ENCODE assay signal across 1 cellular context in the genomic region with DNA sequence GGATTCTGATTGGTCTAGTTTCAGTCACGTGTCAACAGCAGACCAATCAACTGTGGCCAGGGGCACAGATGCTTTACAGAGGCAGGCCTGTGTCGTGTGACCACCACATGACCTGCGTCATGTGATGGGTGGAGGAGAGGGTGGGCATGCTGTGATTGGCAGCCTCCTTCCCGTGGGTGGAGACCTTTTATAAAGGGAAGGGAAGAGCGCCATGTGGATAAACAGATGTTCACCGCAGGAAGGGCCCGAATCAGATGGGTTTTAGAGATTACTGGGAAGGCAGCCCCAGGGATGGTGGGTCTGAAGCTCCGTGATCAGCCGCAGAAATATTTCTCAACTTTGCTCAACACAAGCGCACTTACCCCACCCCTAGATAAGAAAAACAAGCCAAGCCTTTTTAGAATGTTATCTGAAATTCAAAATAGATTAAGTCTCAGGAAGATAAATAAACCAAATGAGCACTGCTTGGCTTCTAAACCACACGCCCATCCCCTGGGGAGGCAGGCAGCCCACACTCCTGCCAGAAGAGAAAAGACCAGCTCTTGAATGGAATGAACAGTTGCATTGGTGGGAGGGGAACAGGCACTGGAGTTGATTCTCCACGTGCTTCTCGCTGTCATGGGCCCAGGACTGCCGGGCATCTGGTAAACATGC.
TF ChIP-seq lines count a peak whose summit lies in the region.

No MANE protein-coding gene starts in this region.

TF ChIP-seq in K562, 482 proteins besides CTCF, POLR2A, EP300 and RAD21 (continued from another document and continues in another):
- TF ChIP-seq, protein P1, sequence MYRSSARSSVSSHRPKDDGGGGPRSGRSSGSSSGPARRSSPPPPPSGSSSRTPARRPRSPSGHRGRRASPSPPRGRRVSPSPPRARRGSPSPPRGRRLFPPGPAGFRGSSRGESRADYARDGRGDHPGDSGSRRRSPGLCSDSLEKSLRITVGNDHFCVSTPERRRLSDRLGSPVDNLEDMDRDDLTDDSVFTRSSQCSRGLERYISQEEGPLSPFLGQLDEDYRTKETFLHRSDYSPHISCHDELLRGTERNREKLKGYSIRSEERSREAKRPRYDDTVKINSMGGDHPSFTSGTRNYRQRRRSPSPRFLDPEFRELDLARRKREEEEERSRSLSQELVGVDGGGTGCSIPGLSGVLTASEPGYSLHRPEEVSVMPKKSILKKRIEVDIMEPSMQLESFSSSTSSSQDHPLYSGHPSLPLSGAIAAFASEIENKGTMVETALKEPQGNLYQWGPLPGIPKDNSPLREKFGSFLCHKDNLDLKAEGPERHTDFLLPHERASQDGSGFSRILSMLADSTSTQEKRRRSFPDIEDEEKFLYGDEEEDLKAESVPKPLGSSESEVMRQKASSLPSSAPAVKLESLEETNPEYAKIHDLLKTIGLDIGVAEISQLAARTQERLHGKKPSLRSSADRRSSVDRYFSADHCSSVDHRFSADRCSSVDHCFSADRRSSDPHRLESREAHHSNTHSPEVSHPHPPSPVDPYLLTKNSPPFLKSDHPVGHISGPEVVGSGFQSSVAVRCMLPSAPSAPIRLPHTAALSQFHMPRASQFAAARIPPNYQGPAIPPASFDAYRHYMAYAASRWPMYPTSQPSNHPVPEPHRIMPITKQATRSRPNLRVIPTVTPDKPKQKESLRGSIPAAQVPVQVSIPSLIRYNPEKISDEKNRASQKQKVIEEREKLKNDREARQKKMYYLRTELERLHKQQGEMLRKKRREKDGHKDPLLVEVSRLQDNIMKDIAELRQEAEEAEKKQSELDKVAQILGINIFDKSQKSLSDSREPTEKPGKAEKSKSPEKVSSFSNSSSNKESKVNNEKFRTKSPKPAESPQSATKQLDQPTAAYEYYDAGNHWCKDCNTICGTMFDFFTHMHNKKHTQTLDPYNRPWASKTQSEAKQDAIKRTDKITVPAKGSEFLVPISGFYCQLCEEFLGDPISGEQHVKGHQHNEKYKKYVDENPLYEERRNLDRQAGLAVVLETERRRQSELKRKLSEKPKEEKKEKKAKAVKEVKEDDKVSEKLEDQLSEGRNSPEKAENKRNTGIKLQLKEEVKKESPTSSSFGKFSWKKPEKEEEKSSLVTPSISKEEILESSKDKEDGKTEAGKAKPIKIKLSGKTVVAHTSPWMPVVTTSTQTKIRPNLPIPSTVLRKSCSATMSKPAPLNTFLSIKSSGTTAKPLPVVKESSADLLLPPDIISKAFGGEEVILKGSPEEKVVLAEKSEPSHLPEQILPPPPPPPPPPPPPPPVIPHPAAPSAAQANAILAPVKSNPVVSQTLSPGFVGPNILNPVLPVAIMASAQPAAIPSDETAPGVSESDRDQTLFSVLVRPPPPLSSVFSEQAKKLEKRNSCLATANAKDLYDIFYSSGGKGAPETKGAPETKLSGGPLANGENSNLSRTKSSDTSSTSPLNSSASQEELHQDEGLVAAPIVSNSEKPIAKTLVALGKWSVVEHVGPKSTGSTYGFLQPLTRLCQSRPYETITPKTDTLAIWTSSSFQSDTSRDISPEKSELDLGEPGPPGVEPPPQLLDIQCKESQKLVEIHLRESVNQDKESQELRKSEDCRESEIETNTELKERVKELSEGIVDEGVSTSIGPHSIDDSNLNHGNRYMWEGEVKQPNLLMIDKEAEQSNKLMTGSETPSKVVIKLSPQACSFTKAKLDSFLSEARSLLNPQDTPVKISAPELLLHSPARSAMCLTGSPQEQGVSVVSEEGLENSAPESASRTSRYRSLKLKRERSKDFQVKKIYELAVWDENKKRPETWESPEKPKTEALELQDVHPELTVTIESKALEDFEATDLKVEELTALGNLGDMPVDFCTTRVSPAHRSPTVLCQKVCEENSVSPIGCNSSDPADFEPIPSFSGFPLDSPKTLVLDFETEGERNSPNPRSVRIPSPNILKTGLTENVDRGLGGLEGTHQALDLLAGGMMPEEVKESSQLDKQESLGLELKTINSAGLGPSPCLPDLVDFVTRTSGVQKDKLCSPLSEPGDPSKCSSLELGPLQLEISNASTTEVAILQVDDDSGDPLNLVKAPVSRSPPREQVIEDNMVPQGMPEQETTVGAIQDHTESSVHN (IDR thresholded peaks at IDR 0.05; ENCODE audit: borderline replicate concordance in 1 of 2, low read depth in 1 of 2) = peak in 1 of 2 experiments; percentile 80; a peak in 2 of 4 replicates
- peak; percentile 75 for TF ChIP-seq ATF7 (IDR thresholded peaks at IDR 0.05)
- no peak for TF ChIP-seq ZC3H11A (IDR thresholded peaks at IDR 0.05; ENCODE audit: low read depth, low read length)
- TF ChIP-seq NRF1 (conservative IDR thresholded peaks at IDR 0.05 in 1 of 2, IDR thresholded peaks at IDR 0.05 in 1 of 2) = peak; percentile 45 to 51; a peak in 2 of 4 replicates
- TF ChIP-seq FIP1L1 (IDR thresholded peaks at IDR 0.05; ENCODE audit: low read depth, low read length, poor library complexity, severe bottlenecking) = no peak
- no peak; the same call in 1 of the 2 replicates for TF ChIP-seq NFE2 (IDR thresholded peaks at IDR 0.05; ENCODE audit: low read depth)
- TF ChIP-seq L3MBTL2 (IDR thresholded peaks at IDR 0.05) = peak; percentile 89
- TF ChIP-seq, protein P2, sequence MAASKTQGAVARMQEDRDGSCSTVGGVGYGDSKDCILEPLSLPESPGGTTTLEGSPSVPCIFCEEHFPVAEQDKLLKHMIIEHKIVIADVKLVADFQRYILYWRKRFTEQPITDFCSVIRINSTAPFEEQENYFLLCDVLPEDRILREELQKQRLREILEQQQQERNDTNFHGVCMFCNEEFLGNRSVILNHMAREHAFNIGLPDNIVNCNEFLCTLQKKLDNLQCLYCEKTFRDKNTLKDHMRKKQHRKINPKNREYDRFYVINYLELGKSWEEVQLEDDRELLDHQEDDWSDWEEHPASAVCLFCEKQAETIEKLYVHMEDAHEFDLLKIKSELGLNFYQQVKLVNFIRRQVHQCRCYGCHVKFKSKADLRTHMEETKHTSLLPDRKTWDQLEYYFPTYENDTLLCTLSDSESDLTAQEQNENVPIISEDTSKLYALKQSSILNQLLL (CRISPR knock-in tag; IDR thresholded peaks at IDR 0.05; ENCODE audit: borderline replicate concordance) = no peak
- no peak for TF ChIP-seq C11orf30 (IDR thresholded peaks at IDR 0.05; ENCODE audit: low read depth)
- TF ChIP-seq RBM14 (IDR thresholded peaks at IDR 0.05; ENCODE audit: borderline replicate concordance, insufficient read depth, low read depth, low read length) = no peak
- no peak for TF ChIP-seq DMBX1 (CRISPR knock-in tag; IDR thresholded peaks at IDR 0.05; ENCODE audit: borderline replicate concordance)
- TF ChIP-seq TEAD4 (IDR thresholded peaks at IDR 0.05; ENCODE audit: low read length) = peak; percentile 87
- no peak for TF ChIP-seq TEAD4 (CRISPR knock-in tag; IDR thresholded peaks at IDR 0.05; ENCODE audit: borderline replicate concordance)
- TF ChIP-seq ASH1L (IDR thresholded peaks at IDR 0.05; ENCODE audit: borderline replicate concordance, low read depth, partially characterized antibody) = no peak
- TF ChIP-seq SMARCA5 (IDR thresholded peaks at IDR 0.05) = no peak
- TF ChIP-seq TCF7L2 (IDR thresholded peaks at IDR 0.05; ENCODE audit: low read depth, low read length) = no peak
- TF ChIP-seq, protein P3, sequence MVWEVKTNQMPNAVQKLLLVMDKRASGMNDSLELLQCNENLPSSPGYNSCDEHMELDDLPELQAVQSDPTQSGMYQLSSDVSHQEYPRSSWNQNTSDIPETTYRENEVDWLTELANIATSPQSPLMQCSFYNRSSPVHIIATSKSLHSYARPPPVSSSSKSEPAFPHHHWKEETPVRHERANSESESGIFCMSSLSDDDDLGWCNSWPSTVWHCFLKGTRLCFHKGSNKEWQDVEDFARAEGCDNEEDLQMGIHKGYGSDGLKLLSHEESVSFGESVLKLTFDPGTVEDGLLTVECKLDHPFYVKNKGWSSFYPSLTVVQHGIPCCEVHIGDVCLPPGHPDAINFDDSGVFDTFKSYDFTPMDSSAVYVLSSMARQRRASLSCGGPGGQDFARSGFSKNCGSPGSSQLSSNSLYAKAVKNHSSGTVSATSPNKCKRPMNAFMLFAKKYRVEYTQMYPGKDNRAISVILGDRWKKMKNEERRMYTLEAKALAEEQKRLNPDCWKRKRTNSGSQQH (CRISPR knock-in tag; IDR thresholded peaks at IDR 0.05) = no peak
- no peak for TF ChIP-seq EZH2 (IDR thresholded peaks at IDR 0.05; ENCODE audit: borderline replicate concordance, low read depth, low read length)
- TF ChIP-seq CREB1 (IDR thresholded peaks at IDR 0.05) = no peak
- TF ChIP-seq CREB1 (CRISPR knock-in tag; IDR thresholded peaks at IDR 0.05) = no peak; the same call in 1 of the 2 replicates
- no peak for TF ChIP-seq SP2 (IDR thresholded peaks at IDR 0.05; ENCODE audit: extremely low read depth, low read depth, low read length, poor library complexity, severe bottlenecking)
- TF ChIP-seq CBX5 (IDR thresholded peaks at IDR 0.05; ENCODE audit: borderline replicate concordance, low read depth) = no peak
- no peak for TF ChIP-seq NCOA1 (IDR thresholded peaks at IDR 0.05; ENCODE audit: low read depth)
- peak; percentile 45; the same call in 1 of the 2 replicates for TF ChIP-seq SMAD4 (CRISPR knock-in tag; conservative IDR thresholded peaks at IDR 0.05)
- peak; percentile 51; the same call in 1 of the 2 replicates for TF ChIP-seq MTA1 (IDR thresholded peaks at IDR 0.05; ENCODE audit: borderline replicate concordance)
- TF ChIP-seq ZNF444 (CRISPR knock-in tag; IDR thresholded peaks at IDR 0.05) = no peak
- TF ChIP-seq MCM7 (IDR thresholded peaks at IDR 0.05) = no peak
- TF ChIP-seq SAP30 (IDR thresholded peaks at IDR 0.05; ENCODE audit: borderline replicate concordance, insufficient read depth, low read depth, low read length, poor library complexity, severe bottlenecking) = no peak
- TF ChIP-seq PCBP1 (IDR thresholded peaks at IDR 0.05; ENCODE audit: low read depth, low read length, poor library complexity, severe bottlenecking) = no peak
- TF ChIP-seq DIDO1 (tag; IDR thresholded peaks at IDR 0.05; ENCODE audit: low read depth) = no peak
- peak; percentile 92 for TF ChIP-seq ZNF644 (tag; IDR thresholded peaks at IDR 0.05; ENCODE audit: low read depth)
- TF ChIP-seq ZNF77 (CRISPR knock-in tag; IDR thresholded peaks at IDR 0.05) = no peak
- no peak for TF ChIP-seq ZNF507 (tag; conservative IDR thresholded peaks at IDR 0.05)
- TF ChIP-seq RBM34 (IDR thresholded peaks at IDR 0.05; ENCODE audit: borderline replicate concordance, insufficient read depth, low read length) = no peak
- TF ChIP-seq RB1 (IDR thresholded peaks at IDR 0.05; ENCODE audit: low read depth) = no peak
- TF ChIP-seq, protein P4, sequence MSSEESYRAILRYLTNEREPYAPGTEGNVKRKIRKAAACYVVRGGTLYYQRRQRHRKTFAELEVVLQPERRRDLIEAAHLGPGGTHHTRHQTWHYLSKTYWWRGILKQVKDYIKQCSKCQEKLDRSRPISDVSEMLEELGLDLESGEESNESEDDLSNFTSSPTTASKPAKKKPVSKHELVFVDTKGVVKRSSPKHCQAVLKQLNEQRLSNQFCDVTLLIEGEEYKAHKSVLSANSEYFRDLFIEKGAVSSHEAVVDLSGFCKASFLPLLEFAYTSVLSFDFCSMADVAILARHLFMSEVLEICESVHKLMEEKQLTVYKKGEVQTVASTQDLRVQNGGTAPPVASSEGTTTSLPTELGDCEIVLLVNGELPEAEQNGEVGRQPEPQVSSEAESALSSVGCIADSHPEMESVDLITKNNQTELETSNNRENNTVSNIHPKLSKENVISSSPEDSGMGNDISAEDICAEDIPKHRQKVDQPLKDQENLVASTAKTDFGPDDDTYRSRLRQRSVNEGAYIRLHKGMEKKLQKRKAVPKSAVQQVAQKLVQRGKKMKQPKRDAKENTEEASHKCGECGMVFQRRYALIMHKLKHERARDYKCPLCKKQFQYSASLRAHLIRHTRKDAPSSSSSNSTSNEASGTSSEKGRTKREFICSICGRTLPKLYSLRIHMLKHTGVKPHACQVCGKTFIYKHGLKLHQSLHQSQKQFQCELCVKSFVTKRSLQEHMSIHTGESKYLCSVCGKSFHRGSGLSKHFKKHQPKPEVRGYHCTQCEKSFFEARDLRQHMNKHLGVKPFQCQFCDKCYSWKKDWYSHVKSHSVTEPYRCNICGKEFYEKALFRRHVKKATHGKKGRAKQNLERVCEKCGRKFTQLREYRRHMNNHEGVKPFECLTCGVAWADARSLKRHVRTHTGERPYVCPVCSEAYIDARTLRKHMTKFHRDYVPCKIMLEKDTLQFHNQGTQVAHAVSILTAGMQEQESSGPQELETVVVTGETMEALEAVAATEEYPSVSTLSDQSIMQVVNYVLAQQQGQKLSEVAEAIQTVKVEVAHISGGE (CRISPR knock-in tag; IDR thresholded peaks at IDR 0.05) = no peak
- TF ChIP-seq CEBPB (tag; IDR thresholded peaks at IDR 0.05) = peak; percentile 75
- TF ChIP-seq, protein P5, sequence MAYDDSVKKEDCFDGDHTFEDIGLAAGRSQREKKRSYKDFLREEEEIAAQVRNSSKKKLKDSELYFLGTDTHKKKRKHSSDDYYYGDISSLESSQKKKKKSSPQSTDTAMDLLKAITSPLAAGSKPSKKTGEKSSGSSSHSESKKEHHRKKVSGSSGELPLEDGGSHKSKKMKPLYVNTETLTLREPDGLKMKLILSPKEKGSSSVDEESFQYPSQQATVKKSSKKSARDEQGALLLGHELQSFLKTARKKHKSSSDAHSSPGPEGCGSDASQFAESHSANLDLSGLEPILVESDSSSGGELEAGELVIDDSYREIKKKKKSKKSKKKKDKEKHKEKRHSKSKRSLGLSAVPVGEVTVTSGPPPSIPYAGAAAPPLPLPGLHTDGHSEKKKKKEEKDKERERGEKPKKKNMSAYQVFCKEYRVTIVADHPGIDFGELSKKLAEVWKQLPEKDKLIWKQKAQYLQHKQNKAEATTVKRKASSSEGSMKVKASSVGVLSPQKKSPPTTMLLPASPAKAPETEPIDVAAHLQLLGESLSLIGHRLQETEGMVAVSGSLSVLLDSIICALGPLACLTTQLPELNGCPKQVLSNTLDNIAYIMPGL (CRISPR knock-in tag; IDR thresholded peaks at IDR 0.05) = no peak
- no peak for TF ChIP-seq SRSF1 (IDR thresholded peaks at IDR 0.05; ENCODE audit: low read depth, low read length)
- TF ChIP-seq, protein P6, sequence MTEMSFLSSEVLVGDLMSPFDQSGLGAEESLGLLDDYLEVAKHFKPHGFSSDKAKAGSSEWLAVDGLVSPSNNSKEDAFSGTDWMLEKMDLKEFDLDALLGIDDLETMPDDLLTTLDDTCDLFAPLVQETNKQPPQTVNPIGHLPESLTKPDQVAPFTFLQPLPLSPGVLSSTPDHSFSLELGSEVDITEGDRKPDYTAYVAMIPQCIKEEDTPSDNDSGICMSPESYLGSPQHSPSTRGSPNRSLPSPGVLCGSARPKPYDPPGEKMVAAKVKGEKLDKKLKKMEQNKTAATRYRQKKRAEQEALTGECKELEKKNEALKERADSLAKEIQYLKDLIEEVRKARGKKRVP (CRISPR knock-in tag; IDR thresholded peaks at IDR 0.05) = no peak
- no peak for TF ChIP-seq STAG1 (CRISPR knock-in tag; IDR thresholded peaks at IDR 0.05; ENCODE audit: borderline replicate concordance)
- TF ChIP-seq OTX1 (CRISPR knock-in tag; IDR thresholded peaks at IDR 0.05) = no peak
- no peak for TF ChIP-seq ZNF699 (CRISPR knock-in tag; IDR thresholded peaks at IDR 0.05; ENCODE audit: insufficient replicate concordance)
- TF ChIP-seq CBX3 (IDR thresholded peaks at IDR 0.05; ENCODE audit: borderline replicate concordance in 1 of 2, low read length in 2 of 2) = peak in 1 of 2 experiments; percentile 63; a peak in 1 of 3 replicates
- TF ChIP-seq POLR2H (tag; IDR thresholded peaks at IDR 0.05; ENCODE audit: low read depth) = no peak
